18 cellular contexts compared by ENCODE assay signal in genomic region chr17:28427982-28428381, GRCh38. TPM values are rescaled to one million over a fixed set of nuclear protein-coding genes. Genes with fewer than 3 reads are reported as not detected.
"Had no signal": no experiment of that assay in that cellular context is flagged by ENCODE, and none has a peak within 500 bp of the region (broad histone marks: within the 10 kb centered on the region; RNA-seq: fewer than 3 reads in every experiment).

No MANE protein-coding gene starts in this region.

RNA-seq across cellular contexts. Expression of gene SLC13A2, which starts 45.5 kb away (rescaled TPM):
- total RNA-seq: activated naive CD4-positive, alpha-beta T cell treated with anti-CD3 and anti-CD28 coated beads for 36 hours; activated naive CD4-positive, alpha-beta T cell treated with anti-CD3 and anti-CD28 coated beads, Interleukin-2, amount 50 U/mL, for 72 hours; activated naive CD8-positive, alpha-beta T cell treated with anti-CD3 and anti-CD28 coated beads for 36 hours; activated naive CD8-positive, alpha-beta T cell treated with anti-CD3 and anti-CD28 coated beads, Interleukin-2, amount 10 ng/mL, durations not matched to agents 7 days and 5 days; activated T-cell treated with anti-CD3 and anti-CD28 coated beads, Interleukin-2, amount 50 U/mL, for 4 hours; activated T-cell treated with anti-CD3 and anti-CD28 coated beads, Interleukin-2, amount 50 U/mL, for 72 hours; activated T-helper 1 cell treated with anti-CD3 and anti-CD28 coated beads, Interleukin-12 subunit alpha, Interleukin-12 subunit beta, Interleukin-2, Interleukin-4 antibody, amounts not matched to agents 30 ng/mL and 10 ng/mL and 1 ng/mL, durations not matched to agents 14 hours and 24 hours and 36 hours; activated T-helper 17 cell treated with anti-CD3 and anti-CD28 coated beads, Interleukin-2, amount 50 U/mL, for 72 hours; activated T-helper 2 cell treated with anti-CD3 and anti-CD28 coated beads, Interferon-gamma antibody, Interleukin-2, Interleukin-4, amounts not matched to agents 10 μg/mL and 5 μg/mL and 100 μg/mL, durations not matched to agents 14 hours and 24 hours and 36 hours; adrenal gland; aorta; ascending aorta; astrocyte; bronchial epithelial cell; cardiac muscle cell; cardiac septum; cerebellum; chondrocyte had no signal
- polyA plus RNA-seq: cardiac muscle cell had no signal

RNA-seq across cellular contexts. Expression of gene VTN, which starts 57.9 kb away (rescaled TPM):
- total RNA-seq: activated naive CD4-positive, alpha-beta T cell treated with anti-CD3 and anti-CD28 coated beads for 36 hours had no signal
